21 cellular contexts compared by ENCODE assay signal in genomic region chr4:2902126-2902525, GRCh38. TPM values are rescaled to one million over a fixed set of nuclear protein-coding genes. Genes with fewer than 3 reads are reported as not detected.
DNase-seq lines count a peak whose midpoint lies in the region; ATAC-seq and TF ChIP-seq lines count a peak whose summit lies in the region.
"Had no signal": no experiment of that assay in that cellular context is flagged by ENCODE, and none has a peak within 500 bp of the region (broad histone marks: within the 10 kb centered on the region; RNA-seq: fewer than 3 reads in every experiment).

No MANE protein-coding gene starts in this region.

- TF ChIP-seq CTCF in fibroblast of pulmonary artery (IDR thresholded peaks at IDR 0.05; ENCODE audit: low read length, missing control alignments), result no peak

- H3K4me3 ChIP-seq in fibroblast of pulmonary artery (replicated peaks; ENCODE audit: low read depth, low read length), result no peak overlapping the region
- H3K4me3 ChIP-seq: pancreas, SK-N-MC, spleen had no signal

- peaks cover 11% of the 10 kb centered on the region for H3K36me3 Mint-ChIP-seq in activated naive CD8-positive, alpha-beta T cell
- peaks cover 39% of the 10 kb centered on the region for H3K36me3 Mint-ChIP-seq in activated naive CD8-positive, alpha-beta T cell treated with anti-CD3 and anti-CD28 coated beads, Interleukin-2, amount 50 U/mL, for 24 hours (ENCODE audit: low read depth)
- peaks cover 11% of the 10 kb centered on the region for H3K36me3 Mint-ChIP-seq in T-helper 17 cell (ENCODE audit: low read depth)
- H3K36me3 Mint-ChIP-seq in stimulated activated memory B cell treated with anti-CD40 and anti-IgM and Interleukin-4, amounts not matched to agents 10 μg/mL and 1 μg/mL and 100 μg/mL, for 72 hours, result peaks cover 81% of the 10 kb centered on the region

- H3K27ac Mint-ChIP-seq in activated naive CD8-positive, alpha-beta T cell, result peak overlapping the region; percentile 61
- H3K27ac Mint-ChIP-seq in activated naive CD8-positive, alpha-beta T cell treated with anti-CD3 and anti-CD28 coated beads, Interleukin-2, amount 50 U/mL, for 24 hours, result no peak overlapping the region
- H3K27ac Mint-ChIP-seq in T-helper 17 cell, result peak overlapping the region; percentile 29
- H3K27ac Mint-ChIP-seq in stimulated activated memory B cell treated with anti-CD40 and anti-IgM and Interleukin-4, amounts not matched to agents 10 μg/mL and 1 μg/mL and 100 μg/mL, for 72 hours, result peak overlapping the region; percentile 19
- H3K27ac Mint-ChIP-seq: HFFc6; T-helper 1 cell treated with Interleukin-12 subunit alpha and Interleukin-12 subunit beta and Interleukin-4 antibody, amounts not matched to agents 30 μg/mL and 1 μg/mL, for 36 hours had no signal

- H3K4me1 Mint-ChIP-seq in activated naive CD8-positive, alpha-beta T cell (ENCODE audit: low read depth), result peaks cover 28% of the 10 kb centered on the region
- H3K4me1 Mint-ChIP-seq in activated naive CD8-positive, alpha-beta T cell treated with anti-CD3 and anti-CD28 coated beads, Interleukin-2, amount 50 U/mL, for 24 hours, result peaks cover 26% of the 10 kb centered on the region
- peaks cover 19% of the 10 kb centered on the region for H3K4me1 Mint-ChIP-seq in T-helper 17 cell
- H3K4me1 Mint-ChIP-seq in stimulated activated memory B cell treated with anti-CD40 and anti-IgM and Interleukin-4, amounts not matched to agents 10 μg/mL and 1 μg/mL and 100 μg/mL, for 72 hours, result peaks cover 13% of the 10 kb centered on the region

- ATAC-seq in activated naive CD8-positive, alpha-beta T cell treated with anti-CD3 and anti-CD28 coated beads, Interleukin-2, amount 50 U/mL, for 24 hours, result no peak
- no peak for ATAC-seq in T-helper 17 cell
- no peak for ATAC-seq in stimulated activated memory B cell treated with anti-CD40 and anti-IgM and Interleukin-4, amounts not matched to agents 10 μg/mL and 1 μg/mL and 100 μg/mL, for 72 hours
- ATAC-seq: right cardiac atrium had no signal

- H3K27me3 Mint-ChIP-seq in activated naive CD8-positive, alpha-beta T cell, result no peaks in the 10 kb centered on the region
- no peaks in the 10 kb centered on the region for H3K27me3 Mint-ChIP-seq in activated naive CD8-positive, alpha-beta T cell treated with anti-CD3 and anti-CD28 coated beads, Interleukin-2, amount 50 U/mL, for 24 hours
- no peaks in the 10 kb centered on the region for H3K27me3 Mint-ChIP-seq in T-helper 17 cell
- H3K27me3 Mint-ChIP-seq in stimulated activated memory B cell treated with anti-CD40 and anti-IgM and Interleukin-4, amounts not matched to agents 10 μg/mL and 1 μg/mL and 100 μg/mL, for 72 hours, result no peaks in the 10 kb centered on the region

- no peaks in the 10 kb centered on the region for H3K9me3 ChIP-seq in T-helper 17 cell (ENCODE audit: control insufficient read depth, low read length, poor library complexity, severe bottlenecking)
- H3K9me3 ChIP-seq: pancreas, spleen had no signal

- no peak overlapping the region for H3K27ac ChIP-seq in substantia nigra (ENCODE audit: low read depth, low read length, poor library complexity, severe bottlenecking)
- H3K27ac ChIP-seq: C4-2B, KMS-11, pancreas, SK-N-MC had no signal

- no peak for DNase-seq in activated naive CD8-positive, alpha-beta T cell treated with anti-CD3 and anti-CD28 coated beads, Interleukin-2, amount 50 U/mL, for 24 hours
- DNase-seq in T-helper 17 cell, result no peak
- peak; percentile 61 for DNase-seq in fibroblast of pulmonary artery (ENCODE audit: low read depth)
- no peak for DNase-seq in DMS 273 treated with DMSO at 0.1 percent for 48 hours (lab: John Stamatoyannopoulos, UW)
- no peak for DNase-seq in AG08395 (ENCODE audit: low spot score)
- no peak for DNase-seq in substantia nigra (lab: John Stamatoyannopoulos, UW)
- DNase-seq: activated CD4-positive, alpha-beta T cell treated with anti-CD3 and anti-CD28 coated beads for 1 hour; activated naive CD4-positive, alpha-beta T cell treated with anti-CD3 and anti-CD28 coated beads, Interleukin-2, amount 50 U/mL, for 16 hours; HFFc6; NCI-H1417; NCI-H2107; NCI-H446 treated with DMSO at 0.1 percent for 48 hours; pancreas; right cardiac atrium; spleen had no signal

- no peak overlapping the region for H3K4me3 Mint-ChIP-seq in activated naive CD8-positive, alpha-beta T cell
- H3K4me3 Mint-ChIP-seq in activated naive CD8-positive, alpha-beta T cell treated with anti-CD3 and anti-CD28 coated beads, Interleukin-2, amount 50 U/mL, for 24 hours, result no peak overlapping the region
- no peak overlapping the region for H3K4me3 Mint-ChIP-seq in T-helper 17 cell
- no peak overlapping the region for H3K4me3 Mint-ChIP-seq in stimulated activated memory B cell treated with anti-CD40 and anti-IgM and Interleukin-4, amounts not matched to agents 10 μg/mL and 1 μg/mL and 100 μg/mL, for 72 hours
- H3K4me3 Mint-ChIP-seq: HFFc6; T-helper 1 cell treated with Interleukin-12 subunit alpha and Interleukin-12 subunit beta and Interleukin-4 antibody, amounts not matched to agents 30 μg/mL and 1 μg/mL, for 36 hours had no signal

- H3K9me3 Mint-ChIP-seq in activated naive CD8-positive, alpha-beta T cell (ENCODE audit: low read depth), result no peaks in the 10 kb centered on the region
- H3K9me3 Mint-ChIP-seq in activated naive CD8-positive, alpha-beta T cell treated with anti-CD3 and anti-CD28 coated beads, Interleukin-2, amount 50 U/mL, for 24 hours, result no peaks in the 10 kb centered on the region
- no peaks in the 10 kb centered on the region for H3K9me3 Mint-ChIP-seq in stimulated activated memory B cell treated with anti-CD40 and anti-IgM and Interleukin-4, amounts not matched to agents 10 μg/mL and 1 μg/mL and 100 μg/mL, for 72 hours
- H3K9me3 Mint-ChIP-seq: HFFc6; T-helper 1 cell treated with Interleukin-12 subunit alpha and Interleukin-12 subunit beta and Interleukin-4 antibody, amounts not matched to agents 30 μg/mL and 1 μg/mL, for 36 hours had no signal

RNA-seq across cellular contexts. Expression of gene ADD1, which starts 58.5 kb away (rescaled TPM):
- total RNA-seq in T-helper 17 cell, result 100 to 1,000 TPM; 211 to 228 TPM
